ENCODE assay signal across 14 cellular contexts in genomic region chr10:107611101-107611500, GRCh38.
DNase-seq lines count a peak whose midpoint lies in the region; ATAC-seq and TF ChIP-seq lines count a peak whose summit lies in the region.
"Had no signal": no experiment of that assay in that cellular context is flagged by ENCODE, and none has a peak within 500 bp of the region (broad histone marks: within the 10 kb centered on the region; RNA-seq: fewer than 3 reads in every experiment).

No MANE protein-coding gene starts in this region.

- peaks cover 7% of the 10 kb centered on the region for H3K9me3 Mint-ChIP-seq in natural killer cell treated with Interleukin-12 subunit alpha and Interleukin-12 subunit beta and Interleukin-15 and Interleukin-18, amount 100 ng/mL, for 72 hours
- no peaks in the 10 kb centered on the region for H3K9me3 Mint-ChIP-seq in progenitor cell of endocrine pancreas (ENCODE audit: low read depth)

- no peaks in the 10 kb centered on the region for H3K9me3 ChIP-seq in ovary

- H3K4me3 ChIP-seq in epithelial cell of esophagus (ENCODE audit: low read length) (no peak overlapping the region), ovary (no peak overlapping the region)

- no peaks in the 10 kb centered on the region for H3K4me1 ChIP-seq in ovary (ENCODE audit: insufficient read depth)

- no peaks in the 10 kb centered on the region for H3K36me3 Mint-ChIP-seq in natural killer cell treated with Interleukin-12 subunit alpha and Interleukin-12 subunit beta and Interleukin-15 and Interleukin-18, amount 100 ng/mL, for 72 hours
- no peaks in the 10 kb centered on the region for H3K36me3 Mint-ChIP-seq in progenitor cell of endocrine pancreas (ENCODE audit: insufficient read depth)
- H3K36me3 Mint-ChIP-seq: CD4-positive, CD25-positive, alpha-beta regulatory T cell had no signal

- H3K27ac ChIP-seq in 22Rv1 (0 out of 2 replicates have a peak overlapping the region, but pooled peaks have one; percentile 6), ovary (no peak overlapping the region)

- H3K27me3 Mint-ChIP-seq in natural killer cell treated with Interleukin-12 subunit alpha and Interleukin-12 subunit beta and Interleukin-15 and Interleukin-18, amount 100 ng/mL, for 72 hours = no peaks in the 10 kb centered on the region
- no peaks in the 10 kb centered on the region for H3K27me3 Mint-ChIP-seq in progenitor cell of endocrine pancreas
- H3K27me3 Mint-ChIP-seq: CD4-positive, CD25-positive, alpha-beta regulatory T cell had no signal

- intact Hi-C loops in ovary (cut with DNase I) = no loop called here

- H3K36me3 ChIP-seq in ovary = no peaks in the 10 kb centered on the region

- peaks cover 2% of the 10 kb centered on the region for H3K27me3 ChIP-seq in ovary

- TF ChIP-seq CTCF in 22Rv1 (IDR thresholded peaks at IDR 0.05) = no peak
- no peak for TF ChIP-seq CTCF in epithelial cell of esophagus (IDR thresholded peaks at IDR 0.05; ENCODE audit: insufficient read depth, low read depth, low read length, missing control alignments)
- no peak for TF ChIP-seq CTCF in ovary (IDR thresholded peaks at IDR 0.05)
- TF ChIP-seq CTCF in progenitor cell of endocrine pancreas (IDR thresholded peaks at IDR 0.05; ENCODE audit: unreplicated experiment) = no peak

- no peak overlapping the region for H3K4me3 Mint-ChIP-seq in natural killer cell treated with Interleukin-12 subunit alpha and Interleukin-12 subunit beta and Interleukin-15 and Interleukin-18, amount 100 ng/mL, for 72 hours
- H3K4me3 Mint-ChIP-seq in progenitor cell of endocrine pancreas (ENCODE audit: low read depth) = no peak overlapping the region
- H3K4me3 Mint-ChIP-seq: CD4-positive, CD25-positive, alpha-beta regulatory T cell had no signal

- no peak overlapping the region for H3K27ac Mint-ChIP-seq in natural killer cell treated with Interleukin-12 subunit alpha and Interleukin-12 subunit beta and Interleukin-15 and Interleukin-18, amount 100 ng/mL, for 72 hours
- H3K27ac Mint-ChIP-seq in progenitor cell of endocrine pancreas = no peak overlapping the region
- H3K27ac Mint-ChIP-seq: CD4-positive, CD25-positive, alpha-beta regulatory T cell had no signal

- DNase-seq in DMS53 (lab: John Stamatoyannopoulos, UW) (peak; percentile 62), NCI-H69 (lab: John Stamatoyannopoulos, UW) (peak; percentile 87), epithelial cell of esophagus (ENCODE audit: low read depth) (peak; percentile 91), ovary (no peak), progenitor cell of endocrine pancreas (ENCODE audit: low spot score, unreplicated experiment) (no peak)
- DNase-seq in natural killer cell treated with Interleukin-12 subunit alpha and Interleukin-12 subunit beta and Interleukin-15 and Interleukin-18, amount 100 ng/mL, for 72 hours (ENCODE audit: low spot score) = no peak
- DNase-seq in activated CD8-positive, alpha-beta memory T cell treated with anti-CD3 and anti-CD28 coated beads, Interleukin-2, amount 50 U/mL, for 48 hours = no peak
- DNase-seq: ACHN; Calu3; CD4-positive, CD25-positive, alpha-beta regulatory T cell; H7; NCI-H2107 had no signal

- no peak for TF ChIP-seq POLR2A in ovary (IDR thresholded peaks at IDR 0.05)

- no peak for ATAC-seq in natural killer cell treated with Interleukin-12 subunit alpha and Interleukin-12 subunit beta and Interleukin-15 and Interleukin-18, amount 100 ng/mL, for 72 hours
- ATAC-seq: HepG2 had no signal

- no peak for TF ChIP-seq EP300 in ovary (IDR thresholded peaks at IDR 0.05)

- H3K4me1 Mint-ChIP-seq in natural killer cell treated with Interleukin-12 subunit alpha and Interleukin-12 subunit beta and Interleukin-15 and Interleukin-18, amount 100 ng/mL, for 72 hours (ENCODE audit: low read depth in 2 of 2) = no peaks in the 10 kb centered on the region
- no peaks in the 10 kb centered on the region for H3K4me1 Mint-ChIP-seq in progenitor cell of endocrine pancreas (ENCODE audit: low read depth)
- H3K4me1 Mint-ChIP-seq: CD4-positive, CD25-positive, alpha-beta regulatory T cell had no signal

Comparison
In these comparisons a context has a peak if more than half of its experiments do, and no peak if none do; other contexts are left out.
1. DNase-seq: peak in DMS53 (single experiment), NCI-H69 (single experiment) and epithelial cell of esophagus (single experiment); none in natural killer cell treated with Interleukin-12 subunit alpha and Interleukin-12 subunit beta and Interleukin-15 and Interleukin-18, amount 100 ng/mL, for 72 hours (single experiment), ovary (0 of 5), progenitor cell of endocrine pancreas (single experiment) and activated CD8-positive, alpha-beta memory T cell treated with anti-CD3 and anti-CD28 coated beads, Interleukin-2, amount 50 U/mL, for 48 hours (single experiment).